ENCODE assay signal across 8 cellular contexts in the genomic region with DNA sequence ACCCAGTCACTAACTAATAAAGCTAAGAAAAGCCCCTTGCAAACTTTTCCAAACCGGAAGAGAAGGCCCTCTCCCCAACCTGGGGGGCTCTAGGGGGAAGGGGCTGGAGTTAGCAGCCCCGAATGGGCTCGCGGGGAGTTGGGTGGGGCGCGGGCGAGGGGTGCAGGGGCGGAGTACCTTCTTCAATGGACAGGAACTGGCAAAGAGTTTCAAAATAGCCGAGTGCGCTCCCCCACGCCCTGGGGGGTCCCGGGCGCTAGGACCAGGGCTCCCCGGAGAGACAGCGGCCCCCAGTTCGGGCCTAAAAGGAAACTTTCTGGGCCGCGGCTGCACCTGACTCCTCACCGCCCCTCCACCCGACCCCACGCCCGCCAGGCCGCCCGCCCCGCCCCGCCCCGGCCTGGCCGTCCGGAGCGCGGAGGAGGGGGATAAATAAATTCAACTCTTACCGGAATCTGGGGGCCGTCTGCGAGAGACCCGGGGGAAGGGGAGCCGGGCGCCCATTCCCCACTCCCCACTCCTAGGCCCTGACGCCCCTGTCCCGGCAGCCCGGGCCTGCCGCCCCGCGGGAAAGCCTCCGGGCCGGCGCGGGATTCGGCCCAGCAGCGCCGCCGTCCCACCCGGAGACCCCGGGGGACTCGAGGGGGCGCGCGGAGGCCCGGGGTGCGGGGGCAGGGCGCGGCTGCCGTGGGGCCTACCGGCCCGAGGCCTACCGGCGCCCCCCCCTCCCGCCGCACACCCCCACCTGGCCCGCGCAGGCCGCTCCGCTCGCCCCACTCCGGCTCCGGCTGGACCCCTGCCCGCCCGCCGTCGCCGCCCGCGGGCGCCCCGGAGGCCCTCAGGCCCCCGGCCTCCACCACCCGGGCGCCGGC. TPM values are rescaled to one million over a fixed set of nuclear protein-coding genes. Genes with fewer than 3 reads are reported as not detected.
A peak's percentile ranks its signal among the peaks of the same experiment; 100 is the strongest.
DNase-seq lines count a peak whose midpoint lies in the region; ATAC-seq and TF ChIP-seq lines count a peak whose summit lies in the region.

No MANE protein-coding gene starts in this region.

- peak overlapping the region; percentile 91 for H3K9ac ChIP-seq in Karpas-422 (ENCODE audit: low read length)

- H3K27me3 Mint-ChIP-seq in activated CD8-positive, alpha-beta T cell treated with anti-CD3 and anti-CD28 coated beads, Interleukin-2, amount 10 ng/mL, durations not matched to agents 7 days and 5 days (ENCODE audit: low read depth): no peaks in the 10 kb centered on the region
- H3K27me3 Mint-ChIP-seq in effector memory CD8-positive, alpha-beta T cell: no peaks in the 10 kb centered on the region
- no peaks in the 10 kb centered on the region for H3K27me3 Mint-ChIP-seq in mesothelial cell of epicardium (ENCODE audit: low read depth)

- H3K27ac Mint-ChIP-seq in activated CD8-positive, alpha-beta T cell treated with anti-CD3 and anti-CD28 coated beads, Interleukin-2, amount 10 ng/mL, durations not matched to agents 7 days and 5 days: peak overlapping the region; percentile 99
- H3K27ac Mint-ChIP-seq in effector memory CD8-positive, alpha-beta T cell: peak overlapping the region; percentile 100
- peak overlapping the region; percentile 99 for H3K27ac Mint-ChIP-seq in mesothelial cell of epicardium
- H3K27ac Mint-ChIP-seq in stimulated activated effector memory CD8-positive, alpha-beta T cell treated with anti-CD3 and anti-CD28 coated beads, Interleukin-12 subunit alpha, Interleukin-12 subunit beta, amount 100 ng/mL, for 72 hours: peak overlapping the region; percentile 100

- no peaks in the 10 kb centered on the region for H3K9me3 Mint-ChIP-seq in activated CD8-positive, alpha-beta T cell treated with anti-CD3 and anti-CD28 coated beads, Interleukin-2, amount 10 ng/mL, durations not matched to agents 7 days and 5 days (ENCODE audit: insufficient read depth)
- no peaks in the 10 kb centered on the region for H3K9me3 Mint-ChIP-seq in effector memory CD8-positive, alpha-beta T cell
- H3K9me3 Mint-ChIP-seq in mesothelial cell of epicardium: no peaks in the 10 kb centered on the region
- no peaks in the 10 kb centered on the region for H3K9me3 Mint-ChIP-seq in stimulated activated effector memory CD8-positive, alpha-beta T cell treated with anti-CD3 and anti-CD28 coated beads, Interleukin-12 subunit alpha, Interleukin-12 subunit beta, amount 100 ng/mL, for 72 hours

- CTCF ChIA-PET in activated CD8-positive, alpha-beta T cell treated with anti-CD3 and anti-CD28 coated beads, Interleukin-2, amount 10 ng/mL, durations not matched to agents 7 days and 5 days (lab: Charles Lee): interaction anchor here (1.0 to 1.1 kb wide), 2 partner anchors 11 to 18 kb away, joined by 3 to 6 read pairs; no protein-coding TSS in a partner anchor

- peak; percentile 29 for ATAC-seq in GM21825 (IDR thresholded peaks at IDR 0.05; ENCODE audit: unreplicated experiment)
- peak; percentile 43 for ATAC-seq in activated CD8-positive, alpha-beta T cell treated with anti-CD3 and anti-CD28 coated beads, Interleukin-2, amount 10 ng/mL, durations not matched to agents 7 days and 5 days
- peak; percentile 40 for ATAC-seq in effector memory CD8-positive, alpha-beta T cell (replicated peaks)
- ATAC-seq in stimulated activated effector memory CD8-positive, alpha-beta T cell treated with anti-CD3 and anti-CD28 coated beads, Interleukin-12 subunit alpha, Interleukin-12 subunit beta, amount 100 ng/mL, for 72 hours: peak; percentile 62

- H3K4me3 ChIP-seq in GM12865 (ENCODE audit: low read depth, low read length) (peak overlapping the region; percentile 92), Karpas-422 (ENCODE audit: low read length) (peak overlapping the region; percentile 87)

- H3K4me1 Mint-ChIP-seq in activated CD8-positive, alpha-beta T cell treated with anti-CD3 and anti-CD28 coated beads, Interleukin-2, amount 10 ng/mL, durations not matched to agents 7 days and 5 days (ENCODE audit: low read depth): peaks cover 25% of the 10 kb centered on the region
- peaks cover 26 to 35% of the 10 kb centered on the region in 2 donors for H3K4me1 Mint-ChIP-seq in effector memory CD8-positive, alpha-beta T cell (ENCODE audit: low read depth in 2 of 2)
- peaks cover 18% of the 10 kb centered on the region for H3K4me1 Mint-ChIP-seq in mesothelial cell of epicardium
- peaks cover 32% of the 10 kb centered on the region for H3K4me1 Mint-ChIP-seq in stimulated activated effector memory CD8-positive, alpha-beta T cell treated with anti-CD3 and anti-CD28 coated beads, Interleukin-12 subunit alpha, Interleukin-12 subunit beta, amount 100 ng/mL, for 72 hours

- H3K79me2 ChIP-seq in Karpas-422 (ENCODE audit: low read length): peaks cover 81% of the 10 kb centered on the region

- no peaks in the 10 kb centered on the region for H4K20me1 ChIP-seq in Karpas-422 (ENCODE audit: insufficient read depth, low read depth, low read length)

- no peak for TF ChIP-seq CTCF in GM12865 (IDR thresholded peaks at IDR 0.05; ENCODE audit: insufficient read depth, low read depth, low read length, missing control alignments)
- TF ChIP-seq CTCF in mesothelial cell of epicardium (IDR thresholded peaks at IDR 0.05; ENCODE audit: unreplicated experiment): no peak

- peak overlapping the region; percentile 92 for H3K4me2 ChIP-seq in Karpas-422 (ENCODE audit: low read depth, low read length, poor library complexity, severe bottlenecking)

- peaks cover 4% of the 10 kb centered on the region; the same call in 1 of the 2 replicates for H3K36me3 ChIP-seq in Karpas-422 (ENCODE audit: insufficient read depth, low read length)

- peaks cover 9% of the 10 kb centered on the region for H3K36me3 Mint-ChIP-seq in activated CD8-positive, alpha-beta T cell treated with anti-CD3 and anti-CD28 coated beads, Interleukin-2, amount 10 ng/mL, durations not matched to agents 7 days and 5 days (ENCODE audit: low read depth)
- peaks cover 36% of the 10 kb centered on the region for H3K36me3 Mint-ChIP-seq in effector memory CD8-positive, alpha-beta T cell (ENCODE audit: insufficient read depth)
- peaks cover 4% of the 10 kb centered on the region for H3K36me3 Mint-ChIP-seq in mesothelial cell of epicardium
- H3K36me3 Mint-ChIP-seq in stimulated activated effector memory CD8-positive, alpha-beta T cell treated with anti-CD3 and anti-CD28 coated beads, Interleukin-12 subunit alpha, Interleukin-12 subunit beta, amount 100 ng/mL, for 72 hours: peaks cover 27% of the 10 kb centered on the region

- H3K27ac ChIP-seq in Karpas-422 (ENCODE audit: low read length): peak overlapping the region; percentile 92

- POLR2A ChIA-PET in activated CD8-positive, alpha-beta T cell treated with anti-CD3 and anti-CD28 coated beads, Interleukin-2, amount 10 ng/mL, durations not matched to agents 7 days and 5 days (lab: Charles Lee): interaction anchor here (0.6 to 1.3 kb wide), 7 partner anchors 8 to 116 kb away, joined by 3 to 16 read pairs (median 3); partner anchors contain the start of genes EEF1B2 and NDUFS1

- peak overlapping the region; percentile 83; the same call in 1 of the 2 replicates for H2AFZ ChIP-seq in Karpas-422 (ENCODE audit: low read length)

- DNase-seq in GM12865 (ENCODE audit: low read depth) (peak; percentile 58), Karpas-422 (peak; percentile 77), mesothelial cell of epicardium (ENCODE audit: low spot score in 2 of 2, unreplicated experiment in 2 of 2) (peak; percentile 36 to 67), NCI-H510A treated with DMSO at 0.1 percent for 48 hours (lab: John Stamatoyannopoulos, UW) (no peak)
- peak; percentile 52 for DNase-seq in activated CD8-positive, alpha-beta T cell treated with anti-CD3 and anti-CD28 coated beads, Interleukin-2, amount 10 ng/mL, durations not matched to agents 7 days and 5 days
- peak; percentile 27 to 56 (median 38) for DNase-seq in effector memory CD8-positive, alpha-beta T cell
- DNase-seq in stimulated activated effector memory CD8-positive, alpha-beta T cell treated with anti-CD3 and anti-CD28 coated beads, Interleukin-12 subunit alpha, Interleukin-12 subunit beta, amount 100 ng/mL, for 72 hours (ENCODE audit: low spot score in 2 of 2): peak; percentile 64 to 83

- no peaks in the 10 kb centered on the region for H3K9me3 ChIP-seq in Karpas-422 (ENCODE audit: low read length)

- peak overlapping the region; percentile 99 for H3K4me3 Mint-ChIP-seq in activated CD8-positive, alpha-beta T cell treated with anti-CD3 and anti-CD28 coated beads, Interleukin-2, amount 10 ng/mL, durations not matched to agents 7 days and 5 days
- peak overlapping the region; percentile 98 to 99 for H3K4me3 Mint-ChIP-seq in effector memory CD8-positive, alpha-beta T cell
- H3K4me3 Mint-ChIP-seq in mesothelial cell of epicardium: peak overlapping the region; percentile 95
- peak overlapping the region; percentile 98 for H3K4me3 Mint-ChIP-seq in stimulated activated effector memory CD8-positive, alpha-beta T cell treated with anti-CD3 and anti-CD28 coated beads, Interleukin-12 subunit alpha, Interleukin-12 subunit beta, amount 100 ng/mL, for 72 hours

- no peaks in the 10 kb centered on the region for H3K9me2 ChIP-seq in Karpas-422 (replicated peaks; ENCODE audit: insufficient read depth, low read length)

- H3K4me1 ChIP-seq in Karpas-422 (ENCODE audit: low read length): peaks cover 36% of the 10 kb centered on the region

- no peaks in the 10 kb centered on the region for H3K27me3 ChIP-seq in Karpas-422 (ENCODE audit: low read length)

RNA-seq across cellular contexts. Expression of gene INO80D, which starts 0.9 kb away (rescaled TPM):
- total RNA-seq in Karpas-422 (2014; rRNA removed; shearing (Covaris generic); ENCODE audit: low replicate concordance): 8.8 and 14.8 TPM in 2 replicates
- total RNA-seq in activated CD8-positive, alpha-beta T cell treated with anti-CD3 and anti-CD28 coated beads, Interleukin-2, amount 10 ng/mL, durations not matched to agents 7 days and 5 days: 10 to 100 TPM; 24.4 to 24.6 TPM
- 21.4 to 23.1 TPM (median 21.7 TPM) in 3 replicates for total RNA-seq in mesothelial cell of epicardium
